Comparison of ENCODE assay signal across 16 cellular contexts in genomic region chr1:2112280-2112701, GRCh38.
DNase-seq lines count a peak whose midpoint lies in the region; ATAC-seq and TF ChIP-seq lines count a peak whose summit lies in the region.
"Had no signal": no experiment of that assay in that cellular context is flagged by ENCODE, and none has a peak within 500 bp of the region (broad histone marks: within the 10 kb centered on the region; RNA-seq: fewer than 3 reads in every experiment).

No MANE protein-coding gene starts in this region.

- ATAC-seq in Right ventricle myocardium inferior, result no peak
- peak; percentile 89 for ATAC-seq in activated B cell treated with CpG ODN at 0.5 μM for 24 hours (ENCODE audit: low read depth)
- peak; percentile 85 for ATAC-seq in stimulated activated memory B cell treated with anti-CD40 and anti-IgM and Interleukin-4, amounts not matched to agents 10 μg/mL and 1 μg/mL and 100 μg/mL, for 72 hours
- ATAC-seq in GM21528 (IDR thresholded peaks at IDR 0.05; ENCODE audit: low FRiP score, unreplicated experiment), result no peak
- ATAC-seq in left colon, result no peak

- H3K4me1 ChIP-seq in left ventricle myocardium inferior, result no peaks in the 10 kb centered on the region

- H3K36me3 Mint-ChIP-seq in activated B cell treated with CpG ODN at 0.5 μM for 24 hours (ENCODE audit: low read depth), result peaks cover 2% of the 10 kb centered on the region
- H3K36me3 Mint-ChIP-seq in stimulated activated memory B cell treated with anti-CD40 and anti-IgM and Interleukin-4, amounts not matched to agents 10 μg/mL and 1 μg/mL and 100 μg/mL, for 72 hours, result peaks cover 1% of the 10 kb centered on the region
- H3K36me3 Mint-ChIP-seq: activated naive CD4-positive, alpha-beta T cell treated with anti-CD3 and anti-CD28 coated beads, Interleukin-2, amount 50 U/mL, for 24 hours had no signal

- intact Hi-C loops in Right ventricle myocardium inferior (cut with DNase I) (no loop called here), left ventricle myocardium inferior (cut with micrococcal nuclease) (no loop called here), activated B cell treated with CpG ODN at 0.5 μM for 24 hours (cut with micrococcal nuclease) (loop anchor here (1.0 kb wide), 2 partner anchors 21 to 62 kb away; partner anchors contain the start of gene PRKCZ), left colon (cut with DNase I, micrococcal nuclease) (no loop called here)

- POLR2A ChIA-PET in activated B cell treated with CpG ODN at 0.5 μM for 24 hours (lab: Charles Lee), result interaction anchor here (1.0 kb wide), 1 partner anchor 14 kb away, joined by 3 read pairs; no protein-coding TSS in a partner anchor

- no peaks in the 10 kb centered on the region for H3K27me3 Mint-ChIP-seq in activated B cell treated with CpG ODN at 0.5 μM for 24 hours
- H3K27me3 Mint-ChIP-seq in stimulated activated memory B cell treated with anti-CD40 and anti-IgM and Interleukin-4, amounts not matched to agents 10 μg/mL and 1 μg/mL and 100 μg/mL, for 72 hours, result no peaks in the 10 kb centered on the region
- H3K27me3 Mint-ChIP-seq: activated naive CD4-positive, alpha-beta T cell treated with anti-CD3 and anti-CD28 coated beads, Interleukin-2, amount 50 U/mL, for 24 hours; CD8-positive, alpha-beta memory T cell had no signal

- no peak overlapping the region for H3K4me3 ChIP-seq in left ventricle myocardium inferior

- DNase-seq in Right ventricle myocardium inferior (ENCODE audit: missing footprints), result peak; percentile 53
- no peak for DNase-seq in left ventricle myocardium inferior
- DNase-seq in MV-4-11 (lab: John Stamatoyannopoulos, UW), result peak; percentile 89
- DNase-seq in activated B cell treated with CpG ODN at 0.5 μM for 24 hours, result peak; percentile 50
- no peak for DNase-seq in left colon
- DNase-seq in NCI-H146 (lab: John Stamatoyannopoulos, UW), result no peak
- DNase-seq: activated CD4-positive, alpha-beta T cell treated with anti-CD3 and anti-CD28 coated beads for 1 hour; CD8-positive, alpha-beta memory T cell; effector memory CD4-positive, alpha-beta T cell; H7; stimulated activated naive CD4-positive, alpha-beta T cell; SW 1271 had no signal

- peaks cover 3% of the 10 kb centered on the region for H3K27me3 ChIP-seq in left ventricle myocardium inferior (ENCODE audit: low read depth)
- H3K27me3 ChIP-seq: neutrophil had no signal

- CTCF ChIA-PET in activated B cell treated with CpG ODN at 0.5 μM for 24 hours (lab: Charles Lee), result no interaction called here

- no peaks in the 10 kb centered on the region for H3K36me3 ChIP-seq in left ventricle myocardium inferior
- H3K36me3 ChIP-seq: neutrophil had no signal

- H3K4me1 Mint-ChIP-seq in activated B cell treated with CpG ODN at 0.5 μM for 24 hours, result peaks cover 30% of the 10 kb centered on the region
- H3K4me1 Mint-ChIP-seq in stimulated activated memory B cell treated with anti-CD40 and anti-IgM and Interleukin-4, amounts not matched to agents 10 μg/mL and 1 μg/mL and 100 μg/mL, for 72 hours, result peaks cover 30% of the 10 kb centered on the region

- no peaks in the 10 kb centered on the region for H3K9me3 Mint-ChIP-seq in activated B cell treated with CpG ODN at 0.5 μM for 24 hours
- no peaks in the 10 kb centered on the region for H3K9me3 Mint-ChIP-seq in stimulated activated memory B cell treated with anti-CD40 and anti-IgM and Interleukin-4, amounts not matched to agents 10 μg/mL and 1 μg/mL and 100 μg/mL, for 72 hours
- H3K9me3 Mint-ChIP-seq: activated naive CD4-positive, alpha-beta T cell treated with anti-CD3 and anti-CD28 coated beads, Interleukin-2, amount 50 U/mL, for 24 hours; CD8-positive, alpha-beta memory T cell had no signal

- H3K9me3 ChIP-seq in left ventricle myocardium inferior (replicated peaks), result no peaks in the 10 kb centered on the region
- H3K9me3 ChIP-seq: neutrophil had no signal

- H3K4me3 Mint-ChIP-seq in activated B cell treated with CpG ODN at 0.5 μM for 24 hours, result peak overlapping the region; percentile 28
- H3K4me3 Mint-ChIP-seq in stimulated activated memory B cell treated with anti-CD40 and anti-IgM and Interleukin-4, amounts not matched to agents 10 μg/mL and 1 μg/mL and 100 μg/mL, for 72 hours, result peak overlapping the region; percentile 70
- H3K4me3 Mint-ChIP-seq: activated naive CD4-positive, alpha-beta T cell treated with anti-CD3 and anti-CD28 coated beads, Interleukin-2, amount 50 U/mL, for 24 hours; CD8-positive, alpha-beta memory T cell had no signal

- H3K27ac Mint-ChIP-seq in activated B cell treated with CpG ODN at 0.5 μM for 24 hours, result peak overlapping the region; percentile 68
- peak overlapping the region; percentile 89 for H3K27ac Mint-ChIP-seq in stimulated activated memory B cell treated with anti-CD40 and anti-IgM and Interleukin-4, amounts not matched to agents 10 μg/mL and 1 μg/mL and 100 μg/mL, for 72 hours
- H3K27ac Mint-ChIP-seq: activated naive CD4-positive, alpha-beta T cell treated with anti-CD3 and anti-CD28 coated beads, Interleukin-2, amount 50 U/mL, for 24 hours had no signal

- no peak overlapping the region for H3K27ac ChIP-seq in left ventricle myocardium inferior (replicated peaks)
- H3K27ac ChIP-seq: neutrophil had no signal

- TF ChIP-seq CTCF in left ventricle myocardium inferior (IDR thresholded peaks at IDR 0.05; ENCODE audit: borderline replicate concordance), result no peak
- TF ChIP-seq CTCF in activated B cell treated with CpG ODN at 0.5 μM for 24 hours (IDR thresholded peaks at IDR 0.05), result no peak

Comparison
In these comparisons a context has a peak if more than half of its experiments do, and no peak if none do; other contexts are left out.
1. DNase-seq: peak in Right ventricle myocardium inferior (single experiment), MV-4-11 (single experiment) and activated B cell treated with CpG ODN at 0.5 μM for 24 hours (single experiment); none in left ventricle myocardium inferior (single experiment), left colon (0 of 2) and NCI-H146 (single experiment).
2. ATAC-seq: peak in activated B cell treated with CpG ODN at 0.5 μM for 24 hours (single experiment) and stimulated activated memory B cell treated with anti-CD40 and anti-IgM and Interleukin-4, amounts not matched to agents 10 μg/mL and 1 μg/mL and 100 μg/mL, for 72 hours (single experiment); none in Right ventricle myocardium inferior (single experiment), GM21528 (single experiment) and left colon (single experiment).